17 cellular contexts compared by ENCODE assay signal in genomic region chr4:38072578-38072977, GRCh38.
A peak's percentile ranks its signal among the peaks of the same experiment; 100 is the strongest.
DNase-seq lines count a peak whose midpoint lies in the region; ATAC-seq and TF ChIP-seq lines count a peak whose summit lies in the region.
"Had no signal": no experiment of that assay in that cellular context is flagged by ENCODE, and none has a peak within 500 bp of the region (broad histone marks: within the 10 kb centered on the region; RNA-seq: fewer than 3 reads in every experiment).

No MANE protein-coding gene starts in this region.

- peak; percentile 14; the same call in 1 of the 3 replicates for ATAC-seq in SK-N-SH treated with all-trans-retinoic acid at 6 μM for 48 hours
- no peak for ATAC-seq in lower lobe of right lung
- no peak for ATAC-seq in activated CD8-positive, alpha-beta T cell treated with anti-CD3 and anti-CD28 coated beads for 36 hours

- no peak overlapping the region for H3K4me2 ChIP-seq in SK-N-SH
- H3K4me2 ChIP-seq in BLaER1 treated with 17β-estradiol and CSF1 and Interleukin-3, amounts not matched to agents 10 nM and 100 nM = peak overlapping the region; percentile 49 to 95 (median 76); a peak in 21 of 22 replicates
- H3K4me2 ChIP-seq in mesenchymal stem cell (ENCODE audit: low read length, poor library complexity, severe bottlenecking) = no peak overlapping the region

- no peak overlapping the region for H2BK120ac ChIP-seq in mesenchymal stem cell (ENCODE audit: low read depth, low read length)

- no peak overlapping the region for H3K9ac ChIP-seq in SK-N-SH
- peak overlapping the region in 8 of 11 experiments; percentile 63 to 76 (median 67); a peak in 15 of 22 replicates for H3K9ac ChIP-seq in BLaER1 treated with 17β-estradiol and CSF1 and Interleukin-3, amounts not matched to agents 10 nM and 100 nM
- H3K9ac ChIP-seq in SK-N-MC (ENCODE audit: insufficient read length) = no peak overlapping the region
- no peak overlapping the region for H3K9ac ChIP-seq in mesenchymal stem cell (ENCODE audit: low read length)

- H3F3A ChIP-seq in SK-N-SH (replicated peaks; ENCODE audit: insufficient read depth) = no peaks in the 10 kb centered on the region

- no peak overlapping the region for H3K23ac ChIP-seq in mesenchymal stem cell (ENCODE audit: low read length in 2 of 2)

- no peak overlapping the region for H2BK12ac ChIP-seq in mesenchymal stem cell (ENCODE audit: low read length in 2 of 2)

- no peak overlapping the region for H3K18ac ChIP-seq in mesenchymal stem cell (ENCODE audit: low read depth in 1 of 2, low read length in 2 of 2)

- H3K27ac ChIP-seq in SK-N-SH (ENCODE audit: low read depth in 2 of 2, low read length in 1 of 2) (no peak overlapping the region), SK-N-MC (0 out of 2 replicates have a peak overlapping the region, but pooled peaks have one; percentile 13), mesenchymal stem cell (ENCODE audit: low read length, poor library complexity, severe bottlenecking) (no peak overlapping the region), lower lobe of right lung (no peak overlapping the region)
- H3K27ac ChIP-seq in BLaER1 treated with 17β-estradiol and CSF1 and Interleukin-3, amounts not matched to agents 10 nM and 100 nM = peak overlapping the region; percentile 32 to 97 (median 84); a peak in 21 of 22 replicates
- H3K27ac ChIP-seq: C4-2B, prostate gland, upper lobe of right lung, WERI-Rb-1 had no signal

- H3K36me3 ChIP-seq in SK-N-SH (replicated peaks in 1 of 2; ENCODE audit: control insufficient read depth in 1 of 2, insufficient read depth in 2 of 2, low read length in 1 of 2) (peaks cover 0 to 2% of the 10 kb centered on the region in 2 experiments), SK-N-MC (ENCODE audit: insufficient read depth, low read length) (no peaks in the 10 kb centered on the region), mesenchymal stem cell (ENCODE audit: control insufficient read depth in 1 of 2, insufficient read depth in 2 of 2, low read depth in 1 of 2, low read length in 2 of 2) (peaks cover 3 to 13% of the 10 kb centered on the region in 2 experiments), lower lobe of right lung (no peaks in the 10 kb centered on the region)
- peaks cover 0 to 73% (median 50%) of the 10 kb centered on the region in 11 experiments; a peak in 18 of 22 replicates for H3K36me3 ChIP-seq in BLaER1 treated with 17β-estradiol and CSF1 and Interleukin-3, amounts not matched to agents 10 nM and 100 nM
- H3K36me3 ChIP-seq: prostate gland had no signal

- H3K4me3 ChIP-seq in SK-N-SH (ENCODE audit: low read depth in 2 of 2, low read length in 1 of 2) = no peak overlapping the region
- no peak overlapping the region for H3K4me3 ChIP-seq in BLaER1 treated with 17β-estradiol and CSF1 and Interleukin-3, amounts not matched to agents 10 nM and 100 nM
- H3K4me3 ChIP-seq in SK-N-MC = no peak overlapping the region
- no peak overlapping the region for H3K4me3 ChIP-seq in mesenchymal stem cell (ENCODE audit: insufficient read depth in 1 of 2, low read depth in 1 of 2, low read length in 2 of 2)
- H3K4me3 ChIP-seq in lower lobe of right lung = no peak overlapping the region
- H3K4me3 ChIP-seq: prostate gland, upper lobe of right lung had no signal

- 86% methylated on average over 3 of the region's 3 CpGs for WGBS in SK-N-SH (ENCODE audit: low lambda C conversion rate)
- WGBS in mesenchymal stem cell = no CpG with 5 or more reads among the region's 3 CpGs

- H3K9me3 Mint-ChIP-seq in activated CD8-positive, alpha-beta T cell treated with anti-CD3 and anti-CD28 coated beads for 36 hours = no peaks in the 10 kb centered on the region
- H3K9me3 Mint-ChIP-seq: naive B cell had no signal

- no peak overlapping the region for H2AFZ ChIP-seq in SK-N-SH (ENCODE audit: low read depth)
- no peak overlapping the region for H2AFZ ChIP-seq in mesenchymal stem cell (ENCODE audit: low read depth, low read length)

- H3K36me3 Mint-ChIP-seq in activated CD8-positive, alpha-beta T cell treated with anti-CD3 and anti-CD28 coated beads for 36 hours (ENCODE audit: low read depth) = peaks cover 21% of the 10 kb centered on the region

- no peak overlapping the region for H2BK15ac ChIP-seq in mesenchymal stem cell (ENCODE audit: low read depth, poor library complexity, severe bottlenecking)

- no peak for TF ChIP-seq EP300 in SK-N-SH (IDR thresholded peaks at IDR 0.05; ENCODE audit: borderline replicate concordance in 1 of 2, low read depth in 1 of 2, low read length in 1 of 2)

- H3K9me2 ChIP-seq in SK-N-SH = no peaks in the 10 kb centered on the region

- H3K9me3 ChIP-seq in SK-N-SH (no peaks in the 10 kb centered on the region), SK-N-MC (ENCODE audit: low read depth, low read length) (no peaks in the 10 kb centered on the region), mesenchymal stem cell (ENCODE audit: control insufficient read depth, low read length) (no peaks in the 10 kb centered on the region), lower lobe of right lung (no peaks in the 10 kb centered on the region)
- H3K9me3 ChIP-seq in BLaER1 treated with 17β-estradiol and CSF1 and Interleukin-3, amounts not matched to agents 10 nM and 100 nM (replicated peaks in 1 of 11) = no peaks in the 10 kb centered on the region
- H3K9me3 ChIP-seq: prostate gland, upper lobe of right lung had no signal

- no peak overlapping the region for H3K27ac Mint-ChIP-seq in activated CD8-positive, alpha-beta T cell treated with anti-CD3 and anti-CD28 coated beads for 36 hours

- H3K79me1 ChIP-seq in mesenchymal stem cell (replicated peaks; ENCODE audit: low read length, poor library complexity, severe bottlenecking) = peaks cover 7% of the 10 kb centered on the region

- CTCF ChIA-PET in SK-N-SH (lab: Yijun Ruan, JAX) = interaction anchor here (1.0 to 1.3 kb wide), 3 partner anchors 102 to 247 kb away, joined by 3 to 5 read pairs (median 3); no protein-coding TSS in a partner anchor
- CTCF ChIA-PET in activated CD8-positive, alpha-beta T cell treated with anti-CD3 and anti-CD28 coated beads for 36 hours (lab: Charles Lee) = no interaction called here

- H3K27me3 ChIP-seq in SK-N-SH (ENCODE audit: insufficient read depth) = no peaks in the 10 kb centered on the region
- H3K27me3 ChIP-seq in BLaER1 treated with 17β-estradiol and CSF1 and Interleukin-3, amounts not matched to agents 10 nM and 100 nM = no peaks in the 10 kb centered on the region
- H3K27me3 ChIP-seq in mesenchymal stem cell (ENCODE audit: control insufficient read depth in 1 of 2, insufficient read depth in 1 of 2, low read length in 2 of 2) = no peaks in the 10 kb centered on the region
- H3K27me3 ChIP-seq in lower lobe of right lung (ENCODE audit: low read depth) = no peaks in the 10 kb centered on the region
- H3K27me3 ChIP-seq: upper lobe of right lung had no signal

- intact Hi-C loops in lower lobe of right lung (cut with DNase I) = no loop called here
- intact Hi-C loops in activated CD8-positive, alpha-beta T cell treated with anti-CD3 and anti-CD28 coated beads for 36 hours (cut with micrococcal nuclease) = no loop called here

- no peaks in the 10 kb centered on the region for H3K79me2 ChIP-seq in SK-N-SH (ENCODE audit: insufficient read depth)

- H3K4me1 Mint-ChIP-seq in activated CD8-positive, alpha-beta T cell treated with anti-CD3 and anti-CD28 coated beads for 36 hours (ENCODE audit: low read depth) = peaks cover 31% of the 10 kb centered on the region

- no peak for DNase-seq in SK-N-SH
- DNase-seq in SK-N-MC (ENCODE audit: low read depth, low spot score) = no peak
- peak; percentile 57 for DNase-seq in mesenchymal stem cell
- DNase-seq in GM19240 (ENCODE audit: insufficient read length, low spot score) = no peak
- no peak for DNase-seq in lower lobe of right lung
- DNase-seq in activated CD8-positive, alpha-beta T cell treated with anti-CD3 and anti-CD28 coated beads for 36 hours = no peak
- DNase-seq: activated gamma-delta T cell treated with Interleukin-2 at 50 U/mL for 16 hours; GOT3; naive B cell; NCI-H82; stimulated activated naive CD4-positive, alpha-beta T cell treated with Interleukin-2 at 50 U/mL for 16 hours; upper lobe of right lung; WERI-Rb-1 had no signal

- H3K4me3 Mint-ChIP-seq in activated CD8-positive, alpha-beta T cell treated with anti-CD3 and anti-CD28 coated beads for 36 hours = no peak overlapping the region

- no peak overlapping the region for H3K14ac ChIP-seq in mesenchymal stem cell (ENCODE audit: low read length in 2 of 2)

- H3K4me1 ChIP-seq in SK-N-SH (ENCODE audit: control insufficient read depth in 1 of 2, insufficient read depth in 2 of 2, low read depth in 1 of 2, low read length in 1 of 2) (peaks cover 4 to 6% of the 10 kb centered on the region in 2 experiments; a peak in 2 of 4 replicates), mesenchymal stem cell (ENCODE audit: control insufficient read depth, insufficient read depth, low read depth, low read length) (no peaks in the 10 kb centered on the region), lower lobe of right lung (peaks cover 32% of the 10 kb centered on the region)
- peaks cover 37 to 100% (median 99%) of the 10 kb centered on the region in 10 experiments for H3K4me1 ChIP-seq in BLaER1 treated with 17β-estradiol and CSF1 and Interleukin-3, amounts not matched to agents 10 nM and 100 nM
- H3K4me1 ChIP-seq: prostate gland had no signal

- H3K4ac ChIP-seq in mesenchymal stem cell (ENCODE audit: low read depth in 1 of 2, low read length in 2 of 2) = no peak overlapping the region

- H2AK5ac ChIP-seq in mesenchymal stem cell (ENCODE audit: low read length, severe bottlenecking) = no peak overlapping the region

- H4K91ac ChIP-seq in mesenchymal stem cell (ENCODE audit: low read length) = no peak overlapping the region

- no peaks in the 10 kb centered on the region for H3K27me3 Mint-ChIP-seq in activated CD8-positive, alpha-beta T cell treated with anti-CD3 and anti-CD28 coated beads for 36 hours
- H3K27me3 Mint-ChIP-seq: naive B cell had no signal

- no peak overlapping the region for H2BK5ac ChIP-seq in mesenchymal stem cell (ENCODE audit: low read depth, low read length, poor library complexity, severe bottlenecking)

- H4K8ac ChIP-seq in mesenchymal stem cell (ENCODE audit: low read length) = no peak overlapping the region

- TF ChIP-seq RAD21 in SK-N-SH (IDR thresholded peaks at IDR 0.05; ENCODE audit: low read length) = no peak

- no peaks in the 10 kb centered on the region for H4K20me1 ChIP-seq in SK-N-SH (ENCODE audit: insufficient read depth)
- H4K20me1 ChIP-seq in BLaER1 treated with 17β-estradiol and CSF1 and Interleukin-3, amounts not matched to agents 10 nM and 100 nM = no peaks in the 10 kb centered on the region

- POLR2A ChIA-PET in SK-N-SH (lab: Yijun Ruan, JAX) = no interaction called here
- POLR2A ChIA-PET in activated CD8-positive, alpha-beta T cell treated with anti-CD3 and anti-CD28 coated beads for 36 hours (lab: Charles Lee) = no interaction called here

- no peak for TF ChIP-seq CTCF in SK-N-SH (IDR thresholded peaks at IDR 0.05)
- TF ChIP-seq CTCF in lower lobe of right lung (IDR thresholded peaks at IDR 0.05) = no peak
- TF ChIP-seq CTCF in activated CD8-positive, alpha-beta T cell treated with anti-CD3 and anti-CD28 coated beads for 36 hours (IDR thresholded peaks at IDR 0.05) = no peak

TF ChIP-seq in SK-N-SH treated with all-trans-retinoic acid at 6 μM for 48 hours, 23 proteins besides CTCF, POLR2A, EP300 and RAD21 (continues in another document):
- TF ChIP-seq PPARA (CRISPR knock-in tag; IDR thresholded peaks at IDR 0.05; ENCODE audit: borderline replicate concordance) = no peak
- no peak for TF ChIP-seq ZFP30 (CRISPR knock-in tag; IDR thresholded peaks at IDR 0.05)

Comparison
In these comparisons a context has a peak if more than half of its experiments do, and no peak if none do; other contexts are left out.
1. H3K27ac ChIP-seq: peak in BLaER1 treated with 17β-estradiol and CSF1 and Interleukin-3, amounts not matched to agents 10 nM and 100 nM (11 of 11) and SK-N-MC (single experiment); none in SK-N-SH (0 of 2), mesenchymal stem cell (single experiment) and lower lobe of right lung (single experiment).
2. H3K4me2 ChIP-seq: peak in BLaER1 treated with 17β-estradiol and CSF1 and Interleukin-3, amounts not matched to agents 10 nM and 100 nM (11 of 11); none in SK-N-SH (single experiment) and mesenchymal stem cell (single experiment).
3. H3K9ac ChIP-seq: peak in BLaER1 treated with 17β-estradiol and CSF1 and Interleukin-3, amounts not matched to agents 10 nM and 100 nM (8 of 11); none in SK-N-SH (single experiment), SK-N-MC (single experiment) and mesenchymal stem cell (single experiment).